In genomic region chr7:155206286-155207020, GRCh38 we compare ENCODE assay signal across 8 cellular contexts.
DNase-seq lines count a peak whose midpoint lies in the region; ATAC-seq lines count a peak whose summit lies in the region.

No MANE protein-coding gene starts in this region.

- H3K4me1 Mint-ChIP-seq in T-cell, result peaks cover 21 to 28% (median 23%) of the 10 kb centered on the region in 3 donors

- CTCF ChIA-PET in T-cell (lab: Charles Lee), result interaction anchor here in 1 of 2 donors (2.3 kb wide), 1 partner anchor 92 kb away, joined by 21 read pairs; the partner anchor contains the start of gene INSIG1

- ATAC-seq in GM18873 (IDR thresholded peaks at IDR 0.05; ENCODE audit: low FRiP score, unreplicated experiment) (peak; percentile 33), HG03066 (IDR thresholded peaks at IDR 0.05; ENCODE audit: low read depth, unreplicated experiment) (peak; percentile 33), T-cell (replicated peaks in 1 of 4) (no peak), left colon (peak; percentile 38), GM18861 (IDR thresholded peaks at IDR 0.05; ENCODE audit: unreplicated experiment) (no peak)

- H3K9me3 Mint-ChIP-seq in T-cell, result no peaks in the 10 kb centered on the region

- DNase-seq in T-cell (peak in 32 of 34 experiments; percentile 8 to 68 (median 42)), amniotic epithelial cell (ENCODE audit: low read depth) (peak; percentile 67), left colon (peak; percentile 47 to 51), NCI-H1417 treated with DMSO at 0.1 percent for 48 hours (lab: John Stamatoyannopoulos, UW) (no peak)
- peak; percentile 63 to 79 for DNase-seq in stimulated activated CD4-positive, alpha-beta T cell treated with anti-CD3 and anti-CD28 coated beads, Interleukin-4, amount 100 ng/mL, for 48 hours (ENCODE audit: low read depth in 2 of 2)

- intact Hi-C loops in left colon (cut with DNase I, micrococcal nuclease), result no loop called here

- H3K36me3 Mint-ChIP-seq in T-cell, result no peaks in the 10 kb centered on the region

- H3K27me3 Mint-ChIP-seq in T-cell, result no peaks in the 10 kb centered on the region

- POLR2A ChIA-PET in T-cell (lab: Charles Lee), result interaction anchor here in 1 of 2 donors (2.2 kb wide), 1 partner anchor 91 kb away, joined by 41 read pairs; the partner anchor contains the start of gene INSIG1

- H3K4me3 Mint-ChIP-seq in T-cell, result peak overlapping the region; percentile 68 to 78 (median 77)

- peak overlapping the region; percentile 83 to 90 for H3K27ac Mint-ChIP-seq in T-cell

Comparison
In these comparisons a context has a peak if more than half of its experiments do, and no peak if none do; other contexts are left out.
1. ATAC-seq: peak in GM18873 (single experiment), HG03066 (single experiment) and left colon (single experiment); none in T-cell (0 of 4) and GM18861 (single experiment).